Comparison of ENCODE assay signal across 8 cellular contexts in genomic region chr11:67420646-67421420, GRCh38. TPM values are rescaled to one million over a fixed set of nuclear protein-coding genes. Genes with fewer than 3 reads are reported as not detected.
DNase-seq lines count a peak whose midpoint lies in the region; ATAC-seq, FAIRE-seq and TF ChIP-seq lines count a peak whose summit lies in the region.

No MANE protein-coding gene starts in this region.

- ATAC-seq in HCT116 = peak; percentile 95

- DNase-seq in HCT116 (ENCODE audit: low read depth, low spot score) = peak; percentile 81
- DNase-seq in MV-4-11 (lab: John Stamatoyannopoulos, UW) = peak; percentile 80
- peak; percentile 95 to 96 for DNase-seq in SJCRH30
- peak; percentile 97 for DNase-seq in activated naive CD4-positive, alpha-beta T cell treated with Interleukin-2 at 50 U/mL for 16 hours
- peak; percentile 95 to 100 for DNase-seq in frontal cortex (ENCODE audit: low spot score in 2 of 2)
- peak; percentile 44 to 96 (median 85) for DNase-seq in nucleus accumbens (lab: John Stamatoyannopoulos, UW)
- peak; percentile 81 for DNase-seq in superior temporal gyrus (ENCODE audit: extremely low spot score)

- intact Hi-C loops in HCT116 (cut with micrococcal nuclease) = no loop called here

- no peak for TF ChIP-seq POLR2A in HCT116 (IDR thresholded peaks at IDR 0.05; ENCODE audit: borderline replicate concordance, extremely low read depth, insufficient read depth, insufficient read length)

- no peaks in the 10 kb centered on the region for H4K20me1 ChIP-seq in HCT116 (ENCODE audit: insufficient read depth)

- H3K27ac ChIP-seq in HCT116 (ENCODE audit: low read depth, low read length) = peak overlapping the region; percentile 83
- no peak overlapping the region; the same call in 1 of the 2 replicates for H3K27ac ChIP-seq in SJCRH30

- BruUV-seq in HCT116 (replicated peaks; lab: Mats Ljungman, UMichigan) = no TSS peak

- TF ChIP-seq RAD21 in HCT116 (IDR thresholded peaks at IDR 0.05; ENCODE audit: low read depth) = no peak

- H3K9me2 ChIP-seq in HCT116 (ENCODE audit: insufficient read depth) = no peaks in the 10 kb centered on the region

- CTCF ChIA-PET in HCT116 (lab: Charles Lee) = interaction anchor here (0.5 to 1.7 kb wide), 5 partner anchors 19 to 754 kb away, joined by 3 to 6 read pairs (median 3); partner anchors contain the start of genes PITPNM1 and PPP1CA

- H3K4me3 ChIP-seq in HCT116 (replicated peaks in 1 of 2; ENCODE audit: low read depth in 1 of 2, low read length in 2 of 2) (peak overlapping the region; percentile 40 to 63), SJCRH30 (peak overlapping the region; percentile 62)

- H2AFZ ChIP-seq in HCT116 (ENCODE audit: low read depth, low read length, poor library complexity, severe bottlenecking) = no peak overlapping the region

- H3K4me1 ChIP-seq in ES-I3 (ENCODE audit: insufficient read depth, low read length) (peaks cover 11% of the 10 kb centered on the region; the same call in 1 of the 2 replicates), HCT116 (ENCODE audit: control insufficient read depth in 1 of 2, insufficient read depth in 2 of 2, low read length in 2 of 2) (peaks cover 17 to 40% of the 10 kb centered on the region in 2 experiments; a peak in 3 of 4 replicates), SJCRH30 (peaks cover 5% of the 10 kb centered on the region; the same call in 1 of the 2 replicates)

- H3K9me3 ChIP-seq in ES-I3 (ENCODE audit: control insufficient read depth, insufficient read depth, low read length) = no peaks in the 10 kb centered on the region
- no peaks in the 10 kb centered on the region for H3K9me3 ChIP-seq in HCT116 (ENCODE audit: control insufficient read depth in 1 of 2, insufficient read depth in 1 of 2, low read depth in 1 of 2, low read length in 2 of 2)
- no peaks in the 10 kb centered on the region for H3K9me3 ChIP-seq in SJCRH30 (replicated peaks)

- POLR2A ChIA-PET in HCT116 (lab: Charles Lee) = interaction anchor here (0.5 to 1.4 kb wide), 2 partner anchors 19 to 73 kb away, joined by 3 to 4 read pairs; partner anchors contain the start of gene PPP1CA

- FAIRE-seq in frontal cortex (lab: Jason Lieb, UNC) = no peak

- H3K79me2 ChIP-seq in HCT116 (ENCODE audit: insufficient read depth, low read length) = no peaks in the 10 kb centered on the region

- no peak for TF ChIP-seq CTCF in HCT116 (IDR thresholded peaks at IDR 0.05 in 2 of 3, conservative IDR thresholded peaks at IDR 0.05 in 1 of 3; ENCODE audit: borderline replicate concordance in 1 of 3, insufficient read depth in 1 of 3, low read depth in 2 of 3, low read length in 2 of 3)

- H3K36me3 ChIP-seq in ES-I3 (ENCODE audit: insufficient read depth, low read length) = no peaks in the 10 kb centered on the region
- H3K36me3 ChIP-seq in HCT116 (ENCODE audit: control insufficient read depth in 1 of 2, insufficient read depth in 2 of 2, low read length in 2 of 2) = no peaks in the 10 kb centered on the region
- H3K36me3 ChIP-seq in SJCRH30 = no peaks in the 10 kb centered on the region

- H3K27me3 ChIP-seq in HCT116 (ENCODE audit: insufficient read depth, low read length) (no peaks in the 10 kb centered on the region), SJCRH30 (no peaks in the 10 kb centered on the region)

- H3K4me2 ChIP-seq in HCT116 (ENCODE audit: low read length) = peak overlapping the region; percentile 72

- RAD21 ChIA-PET in HCT116 (lab: Charles Lee; ENCODE audit: low non-redundant PET in 1 of 2, low total read pairs in 2 of 2, uncharacterized antibody in 2 of 2, unreplicated experiment in 2 of 2) = interaction anchor here in 1 of 2 experiments (1.3 kb wide), 1 partner anchor 19 kb away, joined by 4 read pairs; the partner anchor contains the start of gene PPP1CA

- H3K9ac ChIP-seq in ES-I3 (ENCODE audit: low read depth, low read length) (peak overlapping the region; percentile 58), HCT116 (ENCODE audit: low read length) (peak overlapping the region; percentile 79)

TF ChIP-seq in HCT116, 20 proteins besides CTCF, POLR2A, EP300 and RAD21:
- TF ChIP-seq MAX (IDR thresholded peaks at IDR 0.05) (no peak; the same call in 1 of the 2 replicates), TCF7L2 (IDR thresholded peaks at IDR 0.05; ENCODE audit: borderline replicate concordance, extremely low read depth, insufficient read depth, insufficient read length) (peak; percentile 35), FOSL1 (IDR thresholded peaks at IDR 0.05; ENCODE audit: low read depth) (no peak), ZFX (IDR thresholded peaks at IDR 0.05) (peak; percentile 89), EGR1 (IDR thresholded peaks at IDR 0.05; ENCODE audit: low read depth) (no peak), POLR2AphosphoS5 (IDR thresholded peaks at IDR 0.05; ENCODE audit: low read depth, low read length) (peak; percentile 69)
- TF ChIP-seq, protein P1, sequence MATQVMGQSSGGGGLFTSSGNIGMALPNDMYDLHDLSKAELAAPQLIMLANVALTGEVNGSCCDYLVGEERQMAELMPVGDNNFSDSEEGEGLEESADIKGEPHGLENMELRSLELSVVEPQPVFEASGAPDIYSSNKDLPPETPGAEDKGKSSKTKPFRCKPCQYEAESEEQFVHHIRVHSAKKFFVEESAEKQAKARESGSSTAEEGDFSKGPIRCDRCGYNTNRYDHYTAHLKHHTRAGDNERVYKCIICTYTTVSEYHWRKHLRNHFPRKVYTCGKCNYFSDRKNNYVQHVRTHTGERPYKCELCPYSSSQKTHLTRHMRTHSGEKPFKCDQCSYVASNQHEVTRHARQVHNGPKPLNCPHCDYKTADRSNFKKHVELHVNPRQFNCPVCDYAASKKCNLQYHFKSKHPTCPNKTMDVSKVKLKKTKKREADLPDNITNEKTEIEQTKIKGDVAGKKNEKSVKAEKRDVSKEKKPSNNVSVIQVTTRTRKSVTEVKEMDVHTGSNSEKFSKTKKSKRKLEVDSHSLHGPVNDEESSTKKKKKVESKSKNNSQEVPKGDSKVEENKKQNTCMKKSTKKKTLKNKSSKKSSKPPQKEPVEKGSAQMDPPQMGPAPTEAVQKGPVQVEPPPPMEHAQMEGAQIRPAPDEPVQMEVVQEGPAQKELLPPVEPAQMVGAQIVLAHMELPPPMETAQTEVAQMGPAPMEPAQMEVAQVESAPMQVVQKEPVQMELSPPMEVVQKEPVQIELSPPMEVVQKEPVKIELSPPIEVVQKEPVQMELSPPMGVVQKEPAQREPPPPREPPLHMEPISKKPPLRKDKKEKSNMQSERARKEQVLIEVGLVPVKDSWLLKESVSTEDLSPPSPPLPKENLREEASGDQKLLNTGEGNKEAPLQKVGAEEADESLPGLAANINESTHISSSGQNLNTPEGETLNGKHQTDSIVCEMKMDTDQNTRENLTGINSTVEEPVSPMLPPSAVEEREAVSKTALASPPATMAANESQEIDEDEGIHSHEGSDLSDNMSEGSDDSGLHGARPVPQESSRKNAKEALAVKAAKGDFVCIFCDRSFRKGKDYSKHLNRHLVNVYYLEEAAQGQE (IDR thresholded peaks at IDR 0.05; ENCODE audit: low read depth) = no peak
TF ChIP-seq in HCT116: peak in this region for 3.

RNA-seq across cellular contexts. Expression of gene CARNS1, which starts 5.4 kb away (rescaled TPM):
- total RNA-seq in HCT116 (2021; ENCODE audit: unreplicated experiment) = 1.0 TPM
- 0.71 and 0.88 TPM in 2 replicates for polyA plus RNA-seq in HCT116 (2012)
- total RNA-seq in SJCRH30 (2014; rRNA removed; shearing (Covaris generic)) = 0.05 and 0.08 TPM in 2 replicates
- under 0.01 TPM for total RNA-seq in frontal cortex

RNA-seq across cellular contexts. Expression of gene RPS6KB2, which starts 7.5 kb away (rescaled TPM):
- total RNA-seq in HCT116 (2021; ENCODE audit: unreplicated experiment) = 54.1 TPM
- polyA plus RNA-seq in HCT116 (2012) = 46.1 and 52.7 TPM in 2 replicates
- 25.9 and 33.5 TPM in 2 replicates for total RNA-seq in SJCRH30 (2014; rRNA removed; shearing (Covaris generic))
- 15.1 TPM for total RNA-seq in frontal cortex

RNA-seq across cellular contexts. Expression of gene PTPRCAP, which starts 16.6 kb away (rescaled TPM):
- total RNA-seq in HCT116 (2021; ENCODE audit: unreplicated experiment) (1.4 TPM), frontal cortex (not detected)
- polyA plus RNA-seq in HCT116 (2012) = 2.5 and 3.0 TPM in 2 replicates
- 1.1 TPM in 1 of 2 replicates, not detected in the other for total RNA-seq in SJCRH30 (2014; rRNA removed; shearing (Covaris generic))

RNA-seq across cellular contexts. Expression of gene TBC1D10C, which starts 16.9 kb away (rescaled TPM):
- total RNA-seq in HCT116 (2021; ENCODE audit: unreplicated experiment) (0.39 TPM), frontal cortex (not detected)
- 0.07 and 0.22 TPM in 2 replicates for polyA plus RNA-seq in HCT116 (2012)
- total RNA-seq in SJCRH30 (2014; rRNA removed; shearing (Covaris generic)) = not detected in 2 replicates

RNA-seq across cellular contexts. Expression of gene PPP1CA, which starts 19.2 kb away (rescaled TPM):
- 238 TPM for total RNA-seq in HCT116 (2021; ENCODE audit: unreplicated experiment)
- polyA plus RNA-seq in HCT116 (2012) = 226 and 254 TPM in 2 replicates
- total RNA-seq in SJCRH30 (2014; rRNA removed; shearing (Covaris generic)) = 169 and 197 TPM in 2 replicates
- total RNA-seq in frontal cortex = 69.3 TPM
